ENCODE assay signal across 11 cellular contexts in genomic region chr4:166836865-166837264, GRCh38.
"Had no signal": no experiment of that assay in that cellular context is flagged by ENCODE, and none has a peak within 500 bp of the region (broad histone marks: within the 10 kb centered on the region; RNA-seq: fewer than 3 reads in every experiment).

No MANE protein-coding gene starts in this region.

- H3K9me3 ChIP-seq: HAP-1 had no signal

- H3K27ac ChIP-seq: GM23248 had no signal

- H3K4me3 ChIP-seq: GM23248, GM23338, HAP-1 had no signal

- DNase-seq: GM23248, GOT3, H7, H9, HCEC 1CT, HFFc6 had no signal

- FAIRE-seq: H1, H54 had no signal

- H3K4me1 ChIP-seq: HAP-1 had no signal

- ATAC-seq: GM23338, HCT116 had no signal

- H3K36me3 ChIP-seq: HAP-1 had no signal
